ENCODE assay signal across 21 cellular contexts in genomic region chr6:150179030-150179429, GRCh38. TPM values are rescaled to one million over a fixed set of nuclear protein-coding genes. Genes with fewer than 3 reads are reported as not detected.
DNase-seq lines count a peak whose midpoint lies in the region; ATAC-seq, FAIRE-seq and TF ChIP-seq lines count a peak whose summit lies in the region.
"Had no signal": no experiment of that assay in that cellular context is flagged by ENCODE, and none has a peak within 500 bp of the region (broad histone marks: within the 10 kb centered on the region; RNA-seq: fewer than 3 reads in every experiment).

No MANE protein-coding gene starts in this region.

- H3K4me2 ChIP-seq in K562 (ENCODE audit: insufficient read depth, low read length), result no peak overlapping the region

- H3K27ac ChIP-seq in heart right ventricle (peak overlapping the region in 9 of 10 donors; percentile 75 to 96 (median 89)), K562 (ENCODE audit: extremely low read depth, low read depth, low read length) (no peak overlapping the region), A673 (ENCODE audit: low read depth, low read length, poor library complexity, severe bottlenecking) (no peak overlapping the region)

- BruUV-seq in K562 (replicated peaks; lab: Mats Ljungman, UMichigan), result no TSS peak
- BruUV-seq in A673 (replicated peaks; lab: Mats Ljungman, UMichigan), result no TSS peak

- H3K4me3 ChIP-seq in heart right ventricle (no peak overlapping the region), K562 (no peak overlapping the region), A673 (ENCODE audit: low read depth, low read length, poor library complexity, severe bottlenecking) (no peak overlapping the region)
- H3K4me3 ChIP-seq: GM12878 had no signal

- ATAC-seq in heart right ventricle (no peak), Right ventricle myocardium superior (ENCODE audit: poor library complexity) (no peak), K562 (no peak)
- ATAC-seq: GM12878 had no signal

- TF ChIP-seq RAD21 in K562 (CRISPR knock-in tag; conservative IDR thresholded peaks at IDR 0.05 in 1 of 2, IDR thresholded peaks at IDR 0.05 in 1 of 2), result no peak

- WGBS in heart right ventricle, 2 donors, result 94 to 97% methylated on average over 3 of the region's 3 CpGs
- WGBS in K562 (ENCODE audit: insufficient coverage, low coverage, missing lambda C conversion rate), result 67% methylated on average over 3 of the region's 3 CpGs

- in situ Hi-C loops in K562 (cut with MboI), result no loop called here

- no peaks in the 10 kb centered on the region for H4K20me1 ChIP-seq in K562 (replicated peaks; ENCODE audit: control insufficient read depth, insufficient read depth, low read length)

- H3K9me3 ChIP-seq in heart right ventricle, result no peaks in the 10 kb centered on the region
- H3K9me3 ChIP-seq in K562 (replicated peaks; ENCODE audit: control insufficient read depth, insufficient read depth, low read depth, low read length), result no peaks in the 10 kb centered on the region
- H3K9me3 ChIP-seq in A673 (ENCODE audit: low read depth, low read length, poor library complexity, severe bottlenecking), result no peaks in the 10 kb centered on the region
- H3K9me3 ChIP-seq: BE2C had no signal

- H3K79me2 ChIP-seq in K562 (ENCODE audit: control insufficient read depth, insufficient read depth, low read length), result peaks cover 2% of the 10 kb centered on the region; the same call in 1 of the 3 replicates

- no peak for FAIRE-seq in K562 (lab: Jason Lieb, UNC)
- FAIRE-seq: GM12878, GM19239, H1 had no signal

- CTCF ChIA-PET in K562 (lab: Yijun Ruan, JAX; ENCODE audit: low intra/inter-chr PET ratio) (no interaction called here), A673 (lab: Charles Lee) (no interaction called here)

- no peaks in the 10 kb centered on the region for H3K36me3 ChIP-seq in heart right ventricle
- H3K36me3 ChIP-seq in K562 (ENCODE audit: control insufficient read depth, insufficient read depth, low read length), result no peaks in the 10 kb centered on the region
- H3K36me3 ChIP-seq in A673 (ENCODE audit: insufficient read depth, low read length, poor library complexity, severe bottlenecking), result no peaks in the 10 kb centered on the region
- H3K36me3 ChIP-seq: BE2C had no signal

- TF ChIP-seq POLR2A in K562 (conservative IDR thresholded peaks at IDR 0.05), result no peak

- no peaks in the 10 kb centered on the region for H3K9me1 ChIP-seq in K562 (ENCODE audit: control insufficient read depth, insufficient read depth, low read length)

- H3K27me3 ChIP-seq in heart right ventricle (no peaks in the 10 kb centered on the region), K562 (ENCODE audit: control insufficient read depth in 2 of 2, insufficient read depth in 2 of 2, low read length in 2 of 2) (no peaks in the 10 kb centered on the region), A673 (replicated peaks; ENCODE audit: insufficient read depth, low read depth, low read length, poor library complexity) (no peaks in the 10 kb centered on the region)
- H3K27me3 ChIP-seq: BE2C had no signal

- no peak for TF ChIP-seq CTCF in heart right ventricle (IDR thresholded peaks at IDR 0.05)
- no peak for TF ChIP-seq CTCF in K562 (IDR thresholded peaks at IDR 0.05 in 2 of 3, conservative IDR thresholded peaks at IDR 0.05 in 1 of 3; ENCODE audit: insufficient read depth in 2 of 3, low read depth in 1 of 3, low read length in 3 of 3)
- TF ChIP-seq CTCF in A673 (conservative IDR thresholded peaks at IDR 0.05; ENCODE audit: low read depth, low read length), result no peak

- POLR2A ChIA-PET in K562 (lab: Yijun Ruan, JAX) (interaction anchor here (1.2 kb wide), 1 partner anchor 14 kb away, joined by 4 read pairs; no protein-coding TSS in a partner anchor), A673 (lab: Charles Lee; ENCODE audit: low non-redundant PET) (no interaction called here)

- DNase-seq in heart right ventricle (no peak), Right ventricle myocardium superior (no peak), K562 (ENCODE audit: extremely low read depth in 1 of 4, low spot score in 3 of 4) (no peak), islet precursor cell (peak; percentile 13), A673 (ENCODE audit: low spot score) (no peak), SIG-M5 (lab: John Stamatoyannopoulos, UW) (no peak)
- DNase-seq: ACHN; BE2C; C1 segment of cervical spinal cord; CD4-positive, CD25-positive, alpha-beta regulatory T cell; CD8-positive, alpha-beta memory T cell; COR-L47; DMS 273 treated with DMSO at 0.1 percent for 48 hours; DMS53; DND-41; EL; H9 had no signal

- no peak overlapping the region for H3K9ac ChIP-seq in K562 (ENCODE audit: insufficient read depth in 1 of 2, low read depth in 2 of 2, low read length in 2 of 2)

- TF ChIP-seq EP300 in K562 (IDR thresholded peaks at IDR 0.05; ENCODE audit: low read length), result no peak

- H2AFZ ChIP-seq in K562 (ENCODE audit: low read depth, low read length), result no peak overlapping the region

- intact Hi-C loops in heart right ventricle (cut with DNase I) (loop anchor here in 1 of 10 donors (5.0 kb wide), 1 partner anchor 58 kb away; no protein-coding TSS in a partner anchor), Right ventricle myocardium superior (cut with DNase I) (no loop called here), K562 (cut with micrococcal nuclease) (no loop called here), A673 (cut with micrococcal nuclease; ENCODE audit: unreplicated experiment) (no loop called here)

- H3K4me1 ChIP-seq in heart right ventricle, result peaks cover 2 to 57% (median 20%) of the 10 kb centered on the region in 9 donors
- peaks cover 7 to 9% of the 10 kb centered on the region in 2 experiments; a peak in 4 of 5 replicates for H3K4me1 ChIP-seq in K562 (replicated peaks in 1 of 2; ENCODE audit: control insufficient read depth in 2 of 2, insufficient read depth in 2 of 2, low read length in 2 of 2)
- H3K4me1 ChIP-seq in A673 (ENCODE audit: insufficient read depth, low read length, poor library complexity, severe bottlenecking), result no peaks in the 10 kb centered on the region
- H3K4me1 ChIP-seq: BE2C had no signal

TF ChIP-seq in K562, 482 proteins besides CTCF, POLR2A, EP300 and RAD21:
- TF ChIP-seq RBM25 (IDR thresholded peaks at IDR 0.05; ENCODE audit: low read depth, low read length, severe bottlenecking), result peak; percentile 39
- peak; percentile 80 for TF ChIP-seq ZNF121 (CRISPR knock-in tag; conservative IDR thresholded peaks at IDR 0.05)
- TF ChIP-seq PKNOX1 (IDR thresholded peaks at IDR 0.05), result no peak

RNA-seq across cellular contexts. Expression of gene PPP1R14C, which starts 36.2 kb away (rescaled TPM):
- total RNA-seq in heart right ventricle (100 to 1,000 TPM in 4 of 10 donors, 10 to 100 TPM in 6; 75.9 to 145 (median 95.6) TPM), Right ventricle myocardium superior (131 TPM), K562 (2014; rRNA removed) (10.1 and 11.6 TPM in 2 replicates), K562 (2014; rRNA removed; fragmentation: Illumina TruSeq; extraction: Trizol) (13.0 and 15.7 TPM in 2 replicates), K562 (2015; rRNA removed; fragmentation: Illumina TruSeq; extraction: Trizol) (3.8 and 4.5 TPM in 2 replicates), K562 (2021) (14.1 and 15.6 TPM in 2 replicates), A673 (2021) (3.5 and 4.6 TPM in 2 replicates)
- polyA plus RNA-seq in heart right ventricle (10 to 100 TPM; 22.6 to 41.9 TPM), K562 (2011; rRNA removed) (16.6 and 21.9 TPM in 2 replicates), K562 (2014; fragmentation: Illumina TruSeq; extraction: Trizol) (11.9 and 12.2 TPM in 2 replicates), K562 (2014; fragmentation: Nextera tagmentation; extraction: Ambion mirVana) (10 to 100 TPM in 1 of 2 experiments, 1 to 10 TPM in 1; 8.1 to 14.5 TPM), K562 (2014; rRNA removed) (9.7 and 11.7 TPM in 2 replicates)
- total RNA-seq in K562 (2011; cell fraction: chromatin; rRNA removed; ENCODE audit: low replicate concordance), result 4.2 and 9.2 TPM in 2 replicates
- total RNA-seq in K562 (2011; cell fraction: nucleolus; rRNA removed), result 3.2 and 3.8 TPM in 2 replicates
- total RNA-seq in K562 (2011; cell fraction: nucleoplasm; rRNA removed), result 9.5 and 13.9 TPM in 2 replicates
- 6.1 and 15.7 TPM in 2 replicates for polyA plus RNA-seq in K562 (2011; cell fraction: cytosol; rRNA removed)
- 3.4 and 8.0 TPM in 2 replicates for polyA plus RNA-seq in K562 (2011; cell fraction: nucleus; rRNA removed)
- polyA plus RNA-seq in K562 (2012), result 7.3 and 8.7 TPM in 2 replicates
- 13.8 and 22.7 TPM in 2 replicates for polyA minus RNA-seq in K562 (2011; rRNA and poly(A)+ RNA removed)
- polyA minus RNA-seq in K562 (2011; cell fraction: cytosol; rRNA and poly(A)+ RNA removed), result 5.2 and 5.3 TPM in 2 replicates
- 2.8 and 5.3 TPM in 2 replicates for polyA minus RNA-seq in K562 (2011; cell fraction: nucleus; rRNA and poly(A)+ RNA removed)
- total RNA-seq: CD4-positive, CD25-positive, alpha-beta regulatory T cell; G401; GM12878 had no signal
- polyA plus RNA-seq: CD4-positive, CD25-positive, alpha-beta regulatory T cell had no signal

Comparison
In these comparisons a context has a peak if more than half of its experiments do, and no peak if none do; other contexts are left out.
1. H3K27ac ChIP-seq: peak in heart right ventricle (9 of 10); none in K562 (single experiment) and A673 (single experiment).